Comparison of ENCODE assay signal across 8 cellular contexts in the genomic region with DNA sequence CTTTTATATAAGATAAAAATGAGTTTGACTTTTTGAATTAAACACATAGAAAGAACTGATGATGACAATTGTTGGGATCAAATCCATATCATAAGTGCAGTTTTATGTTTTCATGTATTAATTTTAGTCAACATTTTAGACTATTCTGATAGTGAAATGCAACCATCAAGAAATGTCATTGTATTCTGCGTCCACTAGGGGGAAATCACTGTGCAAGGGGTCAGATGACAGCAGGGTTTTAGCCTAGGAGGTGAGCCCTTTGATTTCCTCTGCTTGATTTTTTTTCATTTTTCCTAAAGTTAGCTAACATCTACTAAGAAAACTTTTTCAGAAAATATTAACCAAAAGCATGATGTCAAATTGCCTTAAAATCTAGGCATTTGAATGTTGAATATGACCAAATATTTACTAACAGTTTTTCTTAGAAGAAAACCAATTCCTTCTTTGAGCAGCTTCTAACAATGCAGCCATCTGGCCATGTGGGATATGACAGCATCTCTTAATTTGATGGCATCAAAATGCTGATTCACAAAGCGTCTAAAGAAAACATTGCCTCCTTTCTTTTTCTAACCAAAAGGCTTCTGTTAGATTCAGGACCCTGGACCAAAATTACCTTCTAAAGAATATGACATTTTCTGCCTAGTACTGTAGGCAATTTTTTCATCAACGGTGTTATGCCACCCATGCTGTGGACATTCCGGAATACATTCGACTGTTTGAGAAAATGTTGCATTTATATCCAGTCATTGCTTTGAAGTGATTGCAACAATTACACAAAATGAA.
DNase-seq lines count a peak whose midpoint lies in the region; ATAC-seq and TF ChIP-seq lines count a peak whose summit lies in the region.

No MANE protein-coding gene starts in this region.

- no peak overlapping the region for H3K27ac ChIP-seq in fibroblast of lung (ENCODE audit: insufficient read depth, low read length)
- no peak overlapping the region for H3K27ac ChIP-seq in tibial artery
- no peak overlapping the region for H3K27ac ChIP-seq in vagina

- H3K4me3 ChIP-seq in fibroblast of lung (replicated peaks in 1 of 4; ENCODE audit: control extremely low read depth in 1 of 4, insufficient read depth in 1 of 4, low read depth in 3 of 4, low read length in 4 of 4) (no peak overlapping the region), tibial artery (no peak overlapping the region), vagina (no peak overlapping the region)

- H3K9ac ChIP-seq in fibroblast of lung (ENCODE audit: insufficient read depth, low read length) = no peak overlapping the region

- no peak overlapping the region for H3K4me2 ChIP-seq in fibroblast of lung (ENCODE audit: extremely low read depth, insufficient read depth, low read length)

- H3K36me3 ChIP-seq in fibroblast of lung (ENCODE audit: control insufficient read depth, insufficient read depth, low read length) = no peaks in the 10 kb centered on the region
- H3K36me3 ChIP-seq in tibial artery = no peaks in the 10 kb centered on the region
- no peaks in the 10 kb centered on the region for H3K36me3 ChIP-seq in vagina

- TF ChIP-seq POLR2A in GM18505 (IDR thresholded peaks at IDR 0.05; ENCODE audit: borderline replicate concordance, extremely low read depth, insufficient read depth, insufficient read length) = no peak
- no peak for TF ChIP-seq POLR2A in vagina (IDR thresholded peaks at IDR 0.05)

- ATAC-seq in GM18505 (IDR thresholded peaks at IDR 0.05; ENCODE audit: unreplicated experiment) (peak; percentile 79), HG02938 (IDR thresholded peaks at IDR 0.05; ENCODE audit: unreplicated experiment) (peak; percentile 97), omental fat pad (ENCODE audit: low FRiP score) (no peak)

- H3K27me3 ChIP-seq in fibroblast of lung (ENCODE audit: control insufficient read depth, insufficient read depth, low read length) (no peaks in the 10 kb centered on the region), tibial artery (no peaks in the 10 kb centered on the region), vagina (no peaks in the 10 kb centered on the region)

- H3K79me2 ChIP-seq in fibroblast of lung (ENCODE audit: control insufficient read depth, insufficient read depth, low read length) = no peaks in the 10 kb centered on the region

- H4K20me1 ChIP-seq in fibroblast of lung (ENCODE audit: control insufficient read depth, extremely low read depth, insufficient read depth, low read length) = no peaks in the 10 kb centered on the region

- H3K9me3 ChIP-seq in fibroblast of lung (ENCODE audit: control insufficient read depth, insufficient read depth, low read depth, low read length) (no peaks in the 10 kb centered on the region), tibial artery (no peaks in the 10 kb centered on the region), vagina (no peaks in the 10 kb centered on the region)

- no peak overlapping the region for H2AFZ ChIP-seq in fibroblast of lung (ENCODE audit: low read length)

- peak; percentile 67 for TF ChIP-seq CTCF in AG09319 (IDR thresholded peaks at IDR 0.05; ENCODE audit: low read depth, low read length)
- TF ChIP-seq CTCF in fibroblast of lung (conservative IDR thresholded peaks at IDR 0.05 in 1 of 2, IDR thresholded peaks at IDR 0.05 in 1 of 2; ENCODE audit: low read depth in 1 of 2, low read length in 2 of 2) = peak; percentile 64 to 77
- TF ChIP-seq CTCF in tibial artery (IDR thresholded peaks at IDR 0.05) = peak; percentile 13 to 22
- TF ChIP-seq CTCF in vagina (IDR thresholded peaks at IDR 0.05) = no peak
- no peak for TF ChIP-seq CTCF in omental fat pad (IDR thresholded peaks at IDR 0.05)

- H3K4me1 ChIP-seq in fibroblast of lung (ENCODE audit: control insufficient read depth, extremely low read depth, insufficient read depth, low read length) (no peaks in the 10 kb centered on the region), tibial artery (no peaks in the 10 kb centered on the region), vagina (no peaks in the 10 kb centered on the region)

- DNase-seq in AG09319 (ENCODE audit: extremely low read depth, low read depth) (no peak), NCI-H82 (lab: John Stamatoyannopoulos, UW) (peak; percentile 80), fibroblast of lung (ENCODE audit: low read depth in 2 of 2) (peak in 1 of 2 donors; percentile 35), tibial artery (no peak), vagina (ENCODE audit: extremely low spot score in 2 of 2) (no peak), omental fat pad (ENCODE audit: low spot score) (no peak)

- intact Hi-C loops in tibial artery (cut with DNase I; ENCODE audit: low total_unique reads) = no loop called here
- intact Hi-C loops in vagina (cut with DNase I) = no loop called here

Comparison
In these comparisons a context has a peak if more than half of its experiments do, and no peak if none do; other contexts are left out.
1. CTCF ChIP-seq: peak in AG09319 (single experiment), fibroblast of lung (2 of 2) and tibial artery (2 of 2); none in vagina (0 of 3) and omental fat pad (0 of 3).